In the genomic region with DNA sequence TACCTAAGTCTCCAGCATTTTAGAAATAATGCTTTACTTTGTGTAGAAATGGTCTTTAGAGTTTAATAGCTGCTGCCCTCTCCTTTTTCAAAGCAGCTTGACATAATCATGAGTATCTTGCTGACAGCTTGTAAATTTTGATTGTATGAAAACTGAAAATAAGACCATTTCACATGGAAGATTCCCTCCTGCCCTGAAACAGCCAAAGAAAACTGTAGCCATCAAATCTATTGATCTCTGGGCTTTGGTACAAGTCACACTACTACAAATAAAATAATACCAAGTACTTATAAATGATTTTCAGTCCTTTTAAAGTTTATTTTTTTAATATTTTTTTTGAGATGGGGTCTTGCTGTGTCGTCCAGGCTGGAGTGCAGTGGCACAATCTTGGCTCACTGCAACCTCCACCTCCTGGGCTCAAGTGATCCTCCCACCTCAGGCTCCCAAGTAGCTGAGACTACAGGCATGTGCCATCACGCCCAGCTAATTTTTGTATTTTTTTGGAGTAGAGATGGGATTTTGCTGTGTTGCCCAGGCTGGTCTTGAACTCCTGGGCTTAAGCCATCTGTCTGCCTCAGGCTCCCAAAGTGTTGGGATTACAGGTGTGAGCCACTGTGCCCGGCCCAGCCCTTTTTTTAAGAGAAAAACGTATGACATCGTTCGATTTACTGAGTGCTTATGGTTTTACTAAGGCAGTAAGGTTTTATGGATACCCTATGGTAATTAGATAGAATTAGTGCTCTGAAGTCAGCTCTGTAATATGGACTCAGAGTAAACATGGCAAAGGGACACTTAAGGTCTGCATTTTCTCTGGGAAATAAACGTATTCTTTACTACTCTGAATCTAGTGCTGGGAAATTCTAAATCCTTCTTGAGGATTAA, we compare ENCODE assay signal across 12 cellular contexts. TPM values are rescaled to one million over a fixed set of nuclear protein-coding genes. Genes with fewer than 3 reads are reported as not detected.
DNase-seq lines count a peak whose midpoint lies in the region; ATAC-seq and TF ChIP-seq lines count a peak whose summit lies in the region.
"Had no signal": no experiment of that assay in that cellular context is flagged by ENCODE, and none has a peak within 500 bp of the region (broad histone marks: within the 10 kb centered on the region; RNA-seq: fewer than 3 reads in every experiment).

No MANE protein-coding gene starts in this region.

- ATAC-seq in activated CD8-positive, alpha-beta T cell treated with anti-CD3 and anti-CD28 coated beads for 36 hours, result no peak
- ATAC-seq in lower lobe of right lung (no peak), upper lobe of left lung (ENCODE audit: low FRiP score in 2 of 2) (no peak), HG02623 (IDR thresholded peaks at IDR 0.05; ENCODE audit: unreplicated experiment) (no peak)
- ATAC-seq: left lobe of liver had no signal

- no peaks in the 10 kb centered on the region for H3K36me3 ChIP-seq in lower lobe of right lung
- H3K36me3 ChIP-seq in upper lobe of left lung, result peaks cover 0 to 6% (median 0%) of the 10 kb centered on the region in 4 donors

- DNase-seq in activated naive CD4-positive, alpha-beta T cell treated with anti-CD3 and anti-CD28 coated beads for 36 hours, result no peak
- no peak for DNase-seq in activated naive CD4-positive, alpha-beta T cell treated with Interleukin-2 at 50 U/mL for 16 hours
- no peak for DNase-seq in activated CD8-positive, alpha-beta T cell treated with anti-CD3 and anti-CD28 coated beads for 36 hours
- DNase-seq in lower lobe of right lung (no peak), upper lobe of left lung (no peak), anterior cingulate cortex (lab: John Stamatoyannopoulos, UW) (no peak), SIG-M5 (lab: John Stamatoyannopoulos, UW) (no peak)
- DNase-seq: KG1, NCI-H446 treated with DMSO at 0.1 percent for 48 hours, retina had no signal

- peaks cover 52% of the 10 kb centered on the region for H3K36me3 Mint-ChIP-seq in activated naive CD4-positive, alpha-beta T cell treated with anti-CD3 and anti-CD28 coated beads for 36 hours (ENCODE audit: low read depth)
- peaks cover 61% of the 10 kb centered on the region for H3K36me3 Mint-ChIP-seq in activated CD8-positive, alpha-beta T cell treated with anti-CD3 and anti-CD28 coated beads for 36 hours (ENCODE audit: low read depth)

- 68 to 78% methylated on average over 7 of the region's 7 CpGs for WGBS in upper lobe of left lung, 2 donors

- no peak for TF ChIP-seq EP300 in upper lobe of left lung (IDR thresholded peaks at IDR 0.05)

- CTCF ChIA-PET in activated naive CD4-positive, alpha-beta T cell treated with anti-CD3 and anti-CD28 coated beads for 36 hours (lab: Charles Lee), result interaction anchor here (0.5 to 2.8 kb wide), 12 partner anchors 15 to 340 kb away, joined by 3 to 12 read pairs (median 4); no protein-coding TSS in a partner anchor
- CTCF ChIA-PET in activated CD8-positive, alpha-beta T cell treated with anti-CD3 and anti-CD28 coated beads for 36 hours (lab: Charles Lee), result interaction anchor here (1.2 to 3.9 kb wide), 9 partner anchors 12 to 62 kb away, joined by 3 to 24 read pairs (median 7); no protein-coding TSS in a partner anchor

- TF ChIP-seq CTCF in activated CD8-positive, alpha-beta T cell treated with anti-CD3 and anti-CD28 coated beads for 36 hours (IDR thresholded peaks at IDR 0.05), result no peak
- TF ChIP-seq CTCF in lower lobe of right lung (IDR thresholded peaks at IDR 0.05), result no peak
- no peak for TF ChIP-seq CTCF in upper lobe of left lung (IDR thresholded peaks at IDR 0.05)

- H3K4me1 Mint-ChIP-seq in activated naive CD4-positive, alpha-beta T cell treated with anti-CD3 and anti-CD28 coated beads for 36 hours (ENCODE audit: low read depth), result peaks cover 92% of the 10 kb centered on the region
- peaks cover 93% of the 10 kb centered on the region for H3K4me1 Mint-ChIP-seq in activated CD8-positive, alpha-beta T cell treated with anti-CD3 and anti-CD28 coated beads for 36 hours (ENCODE audit: low read depth)

- H3K9me3 Mint-ChIP-seq in activated naive CD4-positive, alpha-beta T cell treated with anti-CD3 and anti-CD28 coated beads for 36 hours, result no peaks in the 10 kb centered on the region
- H3K9me3 Mint-ChIP-seq in activated CD8-positive, alpha-beta T cell treated with anti-CD3 and anti-CD28 coated beads for 36 hours, result no peaks in the 10 kb centered on the region

- H3K27ac Mint-ChIP-seq in activated naive CD4-positive, alpha-beta T cell treated with anti-CD3 and anti-CD28 coated beads for 36 hours, result peak overlapping the region; percentile 97
- peak overlapping the region; percentile 98 for H3K27ac Mint-ChIP-seq in activated CD8-positive, alpha-beta T cell treated with anti-CD3 and anti-CD28 coated beads for 36 hours

- intact Hi-C loops in activated naive CD4-positive, alpha-beta T cell treated with anti-CD3 and anti-CD28 coated beads for 36 hours (cut with micrococcal nuclease), result no loop called here
- intact Hi-C loops in activated CD8-positive, alpha-beta T cell treated with anti-CD3 and anti-CD28 coated beads for 36 hours (cut with micrococcal nuclease), result loop anchor here (5.0 kb wide), 1 partner anchor 45 kb away; no protein-coding TSS in a partner anchor
- intact Hi-C loops in lower lobe of right lung (cut with DNase I), result loop anchor here (10.0 kb wide), 1 partner anchor 58 kb away; no protein-coding TSS in a partner anchor

- TF ChIP-seq POLR2A in upper lobe of left lung (IDR thresholded peaks at IDR 0.05), result no peak

- no peaks in the 10 kb centered on the region for H3K27me3 ChIP-seq in lower lobe of right lung (ENCODE audit: low read depth)
- no peaks in the 10 kb centered on the region for H3K27me3 ChIP-seq in upper lobe of left lung

- H3K9me3 ChIP-seq in lower lobe of right lung (no peaks in the 10 kb centered on the region), upper lobe of left lung (no peaks in the 10 kb centered on the region)

- peak overlapping the region; percentile 73 for H3K4me3 Mint-ChIP-seq in activated naive CD4-positive, alpha-beta T cell treated with anti-CD3 and anti-CD28 coated beads for 36 hours
- peak overlapping the region; percentile 78 for H3K4me3 Mint-ChIP-seq in activated CD8-positive, alpha-beta T cell treated with anti-CD3 and anti-CD28 coated beads for 36 hours

- no peaks in the 10 kb centered on the region for H3K27me3 Mint-ChIP-seq in activated naive CD4-positive, alpha-beta T cell treated with anti-CD3 and anti-CD28 coated beads for 36 hours (ENCODE audit: low read depth)
- H3K27me3 Mint-ChIP-seq in activated CD8-positive, alpha-beta T cell treated with anti-CD3 and anti-CD28 coated beads for 36 hours, result no peaks in the 10 kb centered on the region

- H3K4me1 ChIP-seq in lower lobe of right lung (peaks cover 99% of the 10 kb centered on the region), upper lobe of left lung (peaks cover 85 to 97% (median 92%) of the 10 kb centered on the region in 4 donors)

- H3K27ac ChIP-seq in lower lobe of right lung (peak overlapping the region; percentile 53), upper lobe of left lung (peak overlapping the region; percentile 13 to 97 (median 64))

- H3K4me3 ChIP-seq in lower lobe of right lung (peak overlapping the region; percentile 7), upper lobe of left lung (no peak overlapping the region)

- POLR2A ChIA-PET in activated CD8-positive, alpha-beta T cell treated with anti-CD3 and anti-CD28 coated beads for 36 hours (lab: Charles Lee), result interaction anchor here (0.7 to 4.3 kb wide), 15 partner anchors 9 to 178 kb away, joined by 3 to 42 read pairs (median 4); no protein-coding TSS in a partner anchor

RNA-seq across cellular contexts. Expression of a gene that starts 7.0 kb away (rescaled TPM):
- total RNA-seq in activated naive CD4-positive, alpha-beta T cell treated with anti-CD3 and anti-CD28 coated beads for 36 hours, result 100 to 1,000 TPM; 111 to 119 TPM
- 10 to 100 TPM; 65.1 to 66.6 TPM for total RNA-seq in activated CD8-positive, alpha-beta T cell treated with anti-CD3 and anti-CD28 coated beads for 36 hours
- 78.2 TPM for total RNA-seq in lower lobe of right lung
- 100 to 1,000 TPM in 3 of 6 donors, 10 to 100 TPM in 3; 75.1 to 137 (median 96.1) TPM for total RNA-seq in upper lobe of left lung
